16 cellular contexts compared by ENCODE assay signal in the genomic region with DNA sequence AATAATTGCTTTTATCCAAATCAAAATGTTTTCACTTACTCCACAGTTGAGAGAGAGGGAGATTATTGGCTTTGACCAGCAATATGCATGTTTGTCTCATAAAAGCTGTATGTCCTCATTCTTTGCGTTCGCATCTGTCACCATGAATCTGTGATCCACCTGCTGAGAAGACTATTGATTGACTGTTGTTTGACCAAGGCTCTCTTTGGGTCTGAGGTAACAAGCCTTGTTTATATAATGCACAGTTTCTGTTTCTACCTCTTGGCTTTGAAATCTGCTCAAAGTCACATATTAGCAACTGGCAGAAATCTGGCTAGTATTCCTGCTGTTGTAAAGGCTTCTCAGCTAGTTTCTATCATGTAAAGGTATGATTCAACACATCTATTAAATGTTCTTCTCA.
"Had no signal": no experiment of that assay in that cellular context is flagged by ENCODE, and none has a peak within 500 bp of the region (broad histone marks: within the 10 kb centered on the region; RNA-seq: fewer than 3 reads in every experiment).

No MANE protein-coding gene starts in this region.

- H3K4me3 Mint-ChIP-seq: activated CD4-positive, alpha-beta memory T cell treated with anti-CD3 and anti-CD28 coated beads for 36 hours; activated CD8-positive, alpha-beta memory T cell treated with anti-CD3 and anti-CD28 coated beads, Interleukin-2, amount 10 ng/mL, durations not matched to agents 7 days and 5 days; activated naive CD4-positive, alpha-beta T cell treated with anti-CD3 and anti-CD28 coated beads, Interleukin-2, amount 50 U/mL, for 24 hours; neural crest cell; stimulated activated naive CD8-positive, alpha-beta T cell treated with anti-CD3 and anti-CD28 coated beads, Interleukin-15, Interleukin-2, amounts not matched to agents 100 ng/mL and 50 ng/mL, for 24 hours had no signal

- ATAC-seq: activated CD8-positive, alpha-beta memory T cell treated with anti-CD3 and anti-CD28 coated beads, Interleukin-2, amount 10 ng/mL, durations not matched to agents 7 days and 5 days; sciatic nerve had no signal

- H3K36me3 ChIP-seq: adrenal gland, colonic mucosa, esophagus muscularis mucosa, left lung, upper lobe of left lung, WERI-Rb-1 had no signal

- H3K27ac Mint-ChIP-seq: activated CD4-positive, alpha-beta memory T cell treated with anti-CD3 and anti-CD28 coated beads for 36 hours; activated CD8-positive, alpha-beta memory T cell treated with anti-CD3 and anti-CD28 coated beads, Interleukin-2, amount 10 ng/mL, durations not matched to agents 7 days and 5 days; activated naive CD4-positive, alpha-beta T cell treated with anti-CD3 and anti-CD28 coated beads, Interleukin-2, amount 50 U/mL, for 24 hours; stimulated activated naive CD8-positive, alpha-beta T cell treated with anti-CD3 and anti-CD28 coated beads, Interleukin-15, Interleukin-2, amounts not matched to agents 100 ng/mL and 50 ng/mL, for 24 hours had no signal

- H3K27ac ChIP-seq: adrenal gland, colonic mucosa, esophagus muscularis mucosa, left lung, upper lobe of left lung, WERI-Rb-1 had no signal

- H3K4me1 Mint-ChIP-seq: activated CD8-positive, alpha-beta memory T cell treated with anti-CD3 and anti-CD28 coated beads, Interleukin-2, amount 10 ng/mL, durations not matched to agents 7 days and 5 days; activated naive CD4-positive, alpha-beta T cell treated with anti-CD3 and anti-CD28 coated beads, Interleukin-2, amount 50 U/mL, for 24 hours; neural crest cell had no signal

- H3K4me3 ChIP-seq: adrenal gland, colonic mucosa, esophagus muscularis mucosa, left lung, upper lobe of left lung had no signal

- H3K4me1 ChIP-seq: colonic mucosa, esophagus muscularis mucosa, left lung, upper lobe of left lung had no signal

- H3K27me3 Mint-ChIP-seq: activated naive CD4-positive, alpha-beta T cell treated with anti-CD3 and anti-CD28 coated beads, Interleukin-2, amount 50 U/mL, for 24 hours; stimulated activated naive CD8-positive, alpha-beta T cell treated with anti-CD3 and anti-CD28 coated beads, Interleukin-15, Interleukin-2, amounts not matched to agents 100 ng/mL and 50 ng/mL, for 24 hours had no signal

- FAIRE-seq: keratinocyte had no signal

- H3K9me3 Mint-ChIP-seq: activated naive CD4-positive, alpha-beta T cell treated with anti-CD3 and anti-CD28 coated beads, Interleukin-2, amount 50 U/mL, for 24 hours had no signal

- DNase-seq: activated CD4-positive, alpha-beta memory T cell treated with anti-CD3 and anti-CD28 coated beads for 36 hours; activated CD8-positive, alpha-beta memory T cell treated with anti-CD3 and anti-CD28 coated beads, Interleukin-2, amount 10 ng/mL, durations not matched to agents 7 days and 5 days; activated T-cell treated with anti-CD3 and anti-CD28 coated beads, Interleukin-2, amount 50 U/mL, for 1 hour; adrenal gland; central memory CD4-positive, alpha-beta T cell; colonic mucosa; hippocampal formation; left lung; upper lobe of left lung; WERI-Rb-1 had no signal

- H3K9me3 ChIP-seq: adrenal gland, colonic mucosa, esophagus muscularis mucosa, left lung, upper lobe of left lung had no signal

- H3K27me3 ChIP-seq: adrenal gland, colonic mucosa, esophagus muscularis mucosa, left lung, upper lobe of left lung had no signal
